In the genomic region with DNA sequence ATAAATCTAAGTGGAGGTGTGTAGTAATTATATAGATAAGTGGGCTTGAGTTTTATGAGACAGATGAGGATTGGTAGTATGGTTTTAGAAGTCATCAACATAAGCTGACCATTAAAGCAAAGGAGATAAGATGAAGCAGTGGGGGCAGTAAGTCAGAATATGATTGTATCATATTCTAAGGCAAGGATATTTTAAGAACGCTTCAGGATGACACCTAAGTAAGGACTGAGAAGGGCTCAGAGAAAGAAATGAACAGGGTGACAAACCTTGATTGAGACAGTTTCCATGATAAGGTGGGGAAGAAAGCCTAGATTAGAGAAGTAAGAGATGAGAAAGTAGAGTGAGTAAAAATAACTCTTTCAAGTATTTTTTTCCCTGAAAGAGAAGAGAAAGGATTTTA, we compare ENCODE assay signal across 18 cellular contexts.
DNase-seq lines count a peak whose midpoint lies in the region; ATAC-seq lines count a peak whose summit lies in the region.
"Had no signal": no experiment of that assay in that cellular context is flagged by ENCODE, and none has a peak within 500 bp of the region (broad histone marks: within the 10 kb centered on the region; RNA-seq: fewer than 3 reads in every experiment).

No MANE protein-coding gene starts in this region.

- peak overlapping the region; percentile 74 for H3K9ac ChIP-seq in skeletal muscle satellite cell (ENCODE audit: low read depth, low read length)
- H3K9ac ChIP-seq: BLaER1 treated with 17β-estradiol and CSF1 and Interleukin-3, amounts not matched to agents 10 nM and 100 nM had no signal

- no peaks in the 10 kb centered on the region for H3K36me3 ChIP-seq in skeletal muscle satellite cell (ENCODE audit: insufficient read depth, low read length)
- H3K36me3 ChIP-seq: BLaER1 treated with 17β-estradiol and CSF1 and Interleukin-3, amounts not matched to agents 10 nM and 100 nM had no signal

- peaks cover 68% of the 10 kb centered on the region for H3K4me1 ChIP-seq in skeletal muscle satellite cell (ENCODE audit: control insufficient read depth, insufficient read depth, low read length)
- H3K4me1 ChIP-seq: BLaER1 treated with 17β-estradiol and CSF1 and Interleukin-3, amounts not matched to agents 10 nM and 100 nM; Caco-2 had no signal

- H3K9me3 ChIP-seq in skeletal muscle satellite cell (replicated peaks; ENCODE audit: low read length) = no peaks in the 10 kb centered on the region
- H3K9me3 ChIP-seq: BLaER1 treated with 17β-estradiol and CSF1 and Interleukin-3, amounts not matched to agents 10 nM and 100 nM; Caco-2 had no signal

- H3K4me2 ChIP-seq in skeletal muscle satellite cell (ENCODE audit: low read length) = peak overlapping the region; percentile 68
- H3K4me2 ChIP-seq: BLaER1 treated with 17β-estradiol and CSF1 and Interleukin-3, amounts not matched to agents 10 nM and 100 nM had no signal

- DNase-seq in LHCN-M2 (ENCODE audit: low read depth) (peak; percentile 61), myocyte (ENCODE audit: low read depth) (peak; percentile 56), skeletal muscle cell (ENCODE audit: low read depth) (no peak), GM03348 (ENCODE audit: low spot score) (no peak), HuH-7 (ENCODE audit: low spot score) (no peak)
- no peak for DNase-seq in activated CD4-positive, alpha-beta T cell treated with anti-CD3 and anti-CD28 coated beads for 4 hours
- DNase-seq: 8988T; AML-193; Caco-2; Calu3; CD4-positive, alpha-beta T cell; CD8-positive, alpha-beta T cell; DMS79 treated with DMSO at 0.1 percent for 48 hours; GF-D8 had no signal

- no peak for ATAC-seq in GM18498 (IDR thresholded peaks at IDR 0.05; ENCODE audit: unreplicated experiment)
- ATAC-seq: CD8-positive, alpha-beta T cell; GM12878 had no signal

- peak overlapping the region; percentile 18 for H3K4me3 ChIP-seq in skeletal muscle cell (ENCODE audit: low read depth, low read length)
- H3K4me3 ChIP-seq in skeletal muscle satellite cell (ENCODE audit: low read length) = peak overlapping the region; percentile 61
- H3K4me3 ChIP-seq: BLaER1 treated with 17β-estradiol and CSF1 and Interleukin-3, amounts not matched to agents 10 nM and 100 nM; GM12878 had no signal

- H3K27me3 ChIP-seq in skeletal muscle satellite cell (ENCODE audit: control insufficient read depth, insufficient read depth, low read length) = no peaks in the 10 kb centered on the region
- H3K27me3 ChIP-seq: BLaER1 treated with 17β-estradiol and CSF1 and Interleukin-3, amounts not matched to agents 10 nM and 100 nM had no signal

Comparison
In these comparisons a context has a peak if more than half of its experiments do, and no peak if none do; other contexts are left out.
1. DNase-seq: peak in LHCN-M2 (single experiment) and myocyte (single experiment); none in skeletal muscle cell (single experiment), activated CD4-positive, alpha-beta T cell treated with anti-CD3 and anti-CD28 coated beads for 4 hours (0 of 2), GM03348 (single experiment) and HuH-7 (single experiment).